Comparison of ENCODE assay signal across 1 cellular context in genomic region chr1:24801169-24801568, GRCh38.
TF ChIP-seq lines count a peak whose summit lies in the region.

No MANE protein-coding gene starts in this region.

TF ChIP-seq in WTC11, 78 proteins besides CTCF, POLR2A, EP300 and RAD21 (continued from another document):
- no peak for TF ChIP-seq ARID4B (CRISPR knock-in tag; IDR thresholded peaks at IDR 0.05; ENCODE audit: borderline replicate concordance)
